7 cellular contexts compared by ENCODE assay signal in the genomic region with DNA sequence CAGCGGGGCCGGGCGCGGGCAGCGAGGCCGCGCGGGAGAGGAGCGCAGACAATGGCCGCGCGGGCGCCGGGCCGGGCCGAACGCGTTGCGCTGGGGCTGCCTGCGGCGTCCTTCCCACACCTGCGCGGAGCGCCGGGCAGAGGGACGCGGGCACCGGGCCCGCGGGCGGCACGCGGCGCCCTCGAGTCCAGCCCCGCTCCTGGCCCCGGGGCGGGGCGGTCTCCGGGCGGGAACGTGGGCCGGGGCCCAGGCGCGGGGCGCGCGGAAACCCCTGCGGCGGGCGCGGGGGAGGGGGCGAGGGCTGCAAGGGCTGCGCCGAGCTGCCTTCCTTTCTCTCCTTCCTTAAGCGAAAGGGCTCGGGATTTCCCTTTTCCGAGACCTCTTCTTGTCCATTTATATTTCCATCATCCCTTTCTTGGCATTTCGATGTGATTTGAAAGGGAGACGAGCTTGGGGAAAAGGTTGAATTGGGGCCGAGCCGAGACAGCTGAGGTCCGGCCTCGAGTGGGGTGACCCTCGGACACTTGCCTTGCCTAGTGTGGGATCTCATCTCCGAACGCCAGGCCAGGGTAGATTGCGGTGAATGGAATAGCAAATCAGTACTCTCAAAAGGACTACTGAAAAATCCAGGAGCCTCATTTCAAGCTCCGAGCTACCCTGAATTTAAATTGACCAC. TPM values are rescaled to one million over a fixed set of nuclear protein-coding genes. Genes with fewer than 3 reads are reported as not detected.
A peak's percentile ranks its signal among the peaks of the same experiment; 100 is the strongest.
DNase-seq lines count a peak whose midpoint lies in the region; ATAC-seq and TF ChIP-seq lines count a peak whose summit lies in the region.

No MANE protein-coding gene starts in this region.

- intact Hi-C loops in esophagus squamous epithelium (cut with DNase I), result no loop called here

- peaks cover 32% of the 10 kb centered on the region for H3K4me1 Mint-ChIP-seq in nephron progenitor cell

- peak overlapping the region; percentile 92 for H3K4me3 Mint-ChIP-seq in nephron progenitor cell

- WGBS in esophagus squamous epithelium, 2 donors, result 3 to 4% methylated on average over 13 to 26 of the region's 69 CpGs

- no peaks in the 10 kb centered on the region for H3K9me3 ChIP-seq in esophagus squamous epithelium

- H3K27me3 ChIP-seq in esophagus squamous epithelium, result peaks cover 0 to 5% (median 0%) of the 10 kb centered on the region in 4 donors

- no peak for TF ChIP-seq CTCF in VCaP (conservative IDR thresholded peaks at IDR 0.05)
- TF ChIP-seq CTCF in esophagus squamous epithelium (IDR thresholded peaks at IDR 0.05), result no peak
- no peak for TF ChIP-seq CTCF in nephron progenitor cell (IDR thresholded peaks at IDR 0.05)

- peak; percentile 34 for ATAC-seq in GM21423 (IDR thresholded peaks at IDR 0.05; ENCODE audit: unreplicated experiment)

- H3K4me3 ChIP-seq in GM08714 (ENCODE audit: low read length) (peak overlapping the region; percentile 89), esophagus squamous epithelium (peak overlapping the region; percentile 45 to 88 (median 74))

- H3K4me1 ChIP-seq in esophagus squamous epithelium, result peaks cover 0 to 20% (median 7%) of the 10 kb centered on the region in 3 donors

- peaks cover 14% of the 10 kb centered on the region for H3K36me3 Mint-ChIP-seq in nephron progenitor cell (ENCODE audit: low read depth)

- peaks cover 4% of the 10 kb centered on the region for H3K9me3 Mint-ChIP-seq in nephron progenitor cell

- peak overlapping the region; percentile 92 for H3K27ac ChIP-seq in VCaP
- peak overlapping the region; percentile 48 to 84 (median 62) for H3K27ac ChIP-seq in esophagus squamous epithelium

- DNase-seq in HT-29 (ENCODE audit: low spot score) (peak; percentile 17), esophagus squamous epithelium (lab: John Stamatoyannopoulos, UW) (no peak), nephron progenitor cell (peak; percentile 67), NCI-H128 (lab: John Stamatoyannopoulos, UW; ENCODE audit: unreplicated experiment) (no peak)

- H3K27ac Mint-ChIP-seq in nephron progenitor cell, result peak overlapping the region; percentile 71

- no peaks in the 10 kb centered on the region for H3K36me3 ChIP-seq in esophagus squamous epithelium

- H3K27me3 Mint-ChIP-seq in nephron progenitor cell (ENCODE audit: low read depth, poor library complexity), result peaks cover 15% of the 10 kb centered on the region

- no peak for TF ChIP-seq POLR2A in esophagus squamous epithelium (IDR thresholded peaks at IDR 0.05)

RNA-seq across cellular contexts. Expression of gene KLHL23, which starts 0.7 kb away (rescaled TPM):
- total RNA-seq in HT-29 (2014; rRNA removed; shearing (Covaris generic)), result 5.4 and 12.1 TPM in 2 replicates
- total RNA-seq in esophagus squamous epithelium, result 10 to 100 TPM in 1 of 4 donors, 1 to 10 TPM in 3; 1.3 to 11.3 (median 4.1) TPM

RNA-seq across cellular contexts. Expression of gene PHOSPHO2, which starts 40.0 kb away (rescaled TPM):
- total RNA-seq in HT-29 (2014; rRNA removed; shearing (Covaris generic)), result 4.4 and 8.2 TPM in 2 replicates
- total RNA-seq in esophagus squamous epithelium, result 1 to 10 TPM; 1.9 to 4.6 (median 3.3) TPM

RNA-seq across cellular contexts. Expression of gene CFAP210, which starts 40.1 kb away (rescaled TPM):
- not detected in 2 replicates for total RNA-seq in HT-29 (2014; rRNA removed; shearing (Covaris generic))
- total RNA-seq in esophagus squamous epithelium, result not detected

Comparison
In these comparisons a context has a peak if more than half of its experiments do, and no peak if none do; other contexts are left out.
1. DNase-seq: peak in HT-29 (single experiment) and nephron progenitor cell (single experiment); none in esophagus squamous epithelium (single experiment) and NCI-H128 (single experiment).